Comparison of ENCODE assay signal across 18 cellular contexts in the genomic region with DNA sequence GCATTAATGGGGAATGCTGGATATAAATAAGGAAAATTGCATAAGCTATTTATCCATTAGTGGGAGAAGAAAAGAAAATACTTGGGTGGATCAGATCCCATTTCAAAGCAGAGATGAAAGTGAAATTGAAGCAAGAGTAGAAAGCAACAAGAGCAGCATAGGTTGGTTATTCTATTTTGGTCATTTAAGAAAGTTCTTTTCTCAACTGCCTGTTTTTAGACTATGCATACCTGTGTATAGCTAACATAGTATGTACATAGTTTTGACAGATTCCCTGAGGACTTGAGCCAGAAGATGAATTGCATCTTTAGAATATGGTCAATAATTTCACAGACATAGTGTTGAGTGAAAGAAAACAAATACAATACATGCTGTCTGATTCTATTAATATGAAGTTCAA. TPM values are rescaled to one million over a fixed set of nuclear protein-coding genes. Genes with fewer than 3 reads are reported as not detected.
DNase-seq lines count a peak whose midpoint lies in the region; ATAC-seq, FAIRE-seq and TF ChIP-seq lines count a peak whose summit lies in the region.
"Had no signal": no experiment of that assay in that cellular context is flagged by ENCODE, and none has a peak within 500 bp of the region (broad histone marks: within the 10 kb centered on the region; RNA-seq: fewer than 3 reads in every experiment).

No MANE protein-coding gene starts in this region.

- H3K9me3 ChIP-seq in kidney (ENCODE audit: control insufficient read depth in 1 of 2, low read length in 2 of 2) = no peaks in the 10 kb centered on the region

- intact Hi-C loops in activated CD4-positive, alpha-beta T cell treated with anti-CD3 and anti-CD28 coated beads, Interleukin-2, amount 10 ng/mL, durations not matched to agents 24 days and 14 days (cut with micrococcal nuclease) = no loop called here
- intact Hi-C loops in activated T-helper 1 cell treated with anti-CD3 and anti-CD28 coated beads, Interleukin-12 subunit alpha, Interleukin-12 subunit beta, Interleukin-2, Interleukin-4 antibody, amounts not matched to agents 30 ng/mL and 10 ng/mL and 1 ng/mL, durations not matched to agents 14 hours and 24 hours and 36 hours (cut with micrococcal nuclease) = no loop called here
- intact Hi-C loops in kidney (cut with DNase I) = no loop called here
- intact Hi-C loops in Calu3 (cut with micrococcal nuclease; ENCODE audit: unreplicated experiment) = no loop called here

- ATAC-seq in GM21447 (IDR thresholded peaks at IDR 0.05; ENCODE audit: unreplicated experiment) = peak; percentile 40
- no peak for ATAC-seq in natural killer cell treated with Interleukin-12 subunit alpha and Interleukin-12 subunit beta and Interleukin-15 and Interleukin-18, amount 100 ng/mL, for 72 hours

- peaks cover 3% of the 10 kb centered on the region for H3K9me3 Mint-ChIP-seq in activated CD4-positive, alpha-beta T cell treated with anti-CD3 and anti-CD28 coated beads, Interleukin-2, amount 10 ng/mL, durations not matched to agents 24 days and 14 days
- H3K9me3 Mint-ChIP-seq in activated T-helper 1 cell treated with anti-CD3 and anti-CD28 coated beads, Interleukin-12 subunit alpha, Interleukin-12 subunit beta, Interleukin-2, Interleukin-4 antibody, amounts not matched to agents 30 ng/mL and 10 ng/mL and 1 ng/mL, durations not matched to agents 14 hours and 24 hours and 36 hours = no peaks in the 10 kb centered on the region
- H3K9me3 Mint-ChIP-seq in natural killer cell treated with Interleukin-12 subunit alpha and Interleukin-12 subunit beta and Interleukin-15 and Interleukin-18, amount 100 ng/mL, for 72 hours = peaks cover 3% of the 10 kb centered on the region
- H3K9me3 Mint-ChIP-seq in Calu3 (ENCODE audit: low read depth, unreplicated experiment) = no peaks in the 10 kb centered on the region
- H3K9me3 Mint-ChIP-seq: nephron had no signal

- no peaks in the 10 kb centered on the region for H3K36me3 ChIP-seq in kidney (ENCODE audit: control insufficient read depth in 1 of 2, insufficient read depth in 2 of 2, low read length in 2 of 2)

- peaks cover 47% of the 10 kb centered on the region for H3K4me1 Mint-ChIP-seq in activated CD4-positive, alpha-beta T cell treated with anti-CD3 and anti-CD28 coated beads, Interleukin-2, amount 10 ng/mL, durations not matched to agents 24 days and 14 days
- peaks cover 60% of the 10 kb centered on the region for H3K4me1 Mint-ChIP-seq in activated T-helper 1 cell treated with anti-CD3 and anti-CD28 coated beads, Interleukin-12 subunit alpha, Interleukin-12 subunit beta, Interleukin-2, Interleukin-4 antibody, amounts not matched to agents 30 ng/mL and 10 ng/mL and 1 ng/mL, durations not matched to agents 14 hours and 24 hours and 36 hours (ENCODE audit: low read depth)
- peaks cover 44 to 49% of the 10 kb centered on the region in 2 donors for H3K4me1 Mint-ChIP-seq in natural killer cell treated with Interleukin-12 subunit alpha and Interleukin-12 subunit beta and Interleukin-15 and Interleukin-18, amount 100 ng/mL, for 72 hours (ENCODE audit: low read depth in 2 of 2)
- peaks cover 7% of the 10 kb centered on the region for H3K4me1 Mint-ChIP-seq in Calu3 (ENCODE audit: low read depth, unreplicated experiment)
- H3K4me1 Mint-ChIP-seq: nephron had no signal

- no peak overlapping the region for H3K27ac ChIP-seq in kidney (ENCODE audit: low read depth in 2 of 2, low read length in 2 of 2)
- H3K27ac ChIP-seq: dorsolateral prefrontal cortex, epithelial cell of prostate had no signal

- H3K4me3 Mint-ChIP-seq in activated CD4-positive, alpha-beta T cell treated with anti-CD3 and anti-CD28 coated beads, Interleukin-2, amount 10 ng/mL, durations not matched to agents 24 days and 14 days = peak overlapping the region; percentile 38
- H3K4me3 Mint-ChIP-seq in activated T-helper 1 cell treated with anti-CD3 and anti-CD28 coated beads, Interleukin-12 subunit alpha, Interleukin-12 subunit beta, Interleukin-2, Interleukin-4 antibody, amounts not matched to agents 30 ng/mL and 10 ng/mL and 1 ng/mL, durations not matched to agents 14 hours and 24 hours and 36 hours = no peak overlapping the region
- H3K4me3 Mint-ChIP-seq in natural killer cell treated with Interleukin-12 subunit alpha and Interleukin-12 subunit beta and Interleukin-15 and Interleukin-18, amount 100 ng/mL, for 72 hours = peak overlapping the region; percentile 26
- no peak overlapping the region for H3K4me3 Mint-ChIP-seq in Calu3 (ENCODE audit: low read depth, unreplicated experiment)
- H3K4me3 Mint-ChIP-seq: nephron had no signal

- TF ChIP-seq CTCF in kidney (IDR thresholded peaks at IDR 0.05; ENCODE audit: borderline replicate concordance, extremely low read depth, insufficient read depth) = no peak
- TF ChIP-seq CTCF in Calu3 (IDR thresholded peaks at IDR 0.05; ENCODE audit: unreplicated experiment) = no peak

- H3K27ac Mint-ChIP-seq in activated CD4-positive, alpha-beta T cell treated with anti-CD3 and anti-CD28 coated beads, Interleukin-2, amount 10 ng/mL, durations not matched to agents 24 days and 14 days = peak overlapping the region; percentile 85
- peak overlapping the region; percentile 3 for H3K27ac Mint-ChIP-seq in activated T-helper 1 cell treated with anti-CD3 and anti-CD28 coated beads, Interleukin-12 subunit alpha, Interleukin-12 subunit beta, Interleukin-2, Interleukin-4 antibody, amounts not matched to agents 30 ng/mL and 10 ng/mL and 1 ng/mL, durations not matched to agents 14 hours and 24 hours and 36 hours
- peak overlapping the region; percentile 91 to 100 for H3K27ac Mint-ChIP-seq in natural killer cell treated with Interleukin-12 subunit alpha and Interleukin-12 subunit beta and Interleukin-15 and Interleukin-18, amount 100 ng/mL, for 72 hours
- no peak overlapping the region for H3K27ac Mint-ChIP-seq in Calu3 (ENCODE audit: unreplicated experiment)
- H3K27ac Mint-ChIP-seq: nephron, progenitor cell of endocrine pancreas had no signal

- DNase-seq in activated CD4-positive, alpha-beta T cell treated with anti-CD3 and anti-CD28 coated beads, Interleukin-2, amount 10 ng/mL, durations not matched to agents 24 days and 14 days = no peak
- DNase-seq in activated CD4-positive, alpha-beta T cell treated with anti-CD3 and anti-CD28 coated beads for 1 hour = no peak
- DNase-seq in activated T-helper 1 cell treated with anti-CD3 and anti-CD28 coated beads, Interleukin-12 subunit alpha, Interleukin-12 subunit beta, Interleukin-2, Interleukin-4 antibody, amounts not matched to agents 30 ng/mL and 10 ng/mL and 1 ng/mL, durations not matched to agents 14 hours and 24 hours and 36 hours (ENCODE audit: low spot score) = no peak
- DNase-seq in natural killer cell treated with Interleukin-12 subunit alpha and Interleukin-12 subunit beta and Interleukin-15 and Interleukin-18, amount 100 ng/mL, for 72 hours (ENCODE audit: low spot score) = no peak
- DNase-seq in kidney = no peak
- no peak for DNase-seq in Calu3
- DNase-seq in HuH-7.5 (ENCODE audit: low spot score) = no peak
- DNase-seq: amygdala, C1 segment of cervical spinal cord, dorsolateral prefrontal cortex, foreskin fibroblast, islet precursor cell, NCI-H2107, NCI-H526 had no signal

- H3K4me1 ChIP-seq in kidney (ENCODE audit: control insufficient read depth in 1 of 2, insufficient read depth in 1 of 2, low read depth in 1 of 2, low read length in 2 of 2) = peaks cover 0 to 2% of the 10 kb centered on the region in 2 donors

- BruUV-seq in Calu3 (replicated peaks; lab: Mats Ljungman, UMichigan) = no TSS peak

- H3K27me3 Mint-ChIP-seq in activated CD4-positive, alpha-beta T cell treated with anti-CD3 and anti-CD28 coated beads, Interleukin-2, amount 10 ng/mL, durations not matched to agents 24 days and 14 days = no peaks in the 10 kb centered on the region
- H3K27me3 Mint-ChIP-seq in activated T-helper 1 cell treated with anti-CD3 and anti-CD28 coated beads, Interleukin-12 subunit alpha, Interleukin-12 subunit beta, Interleukin-2, Interleukin-4 antibody, amounts not matched to agents 30 ng/mL and 10 ng/mL and 1 ng/mL, durations not matched to agents 14 hours and 24 hours and 36 hours (ENCODE audit: insufficient read depth) = no peaks in the 10 kb centered on the region
- H3K27me3 Mint-ChIP-seq in natural killer cell treated with Interleukin-12 subunit alpha and Interleukin-12 subunit beta and Interleukin-15 and Interleukin-18, amount 100 ng/mL, for 72 hours = no peaks in the 10 kb centered on the region
- H3K27me3 Mint-ChIP-seq in Calu3 (ENCODE audit: unreplicated experiment) = no peaks in the 10 kb centered on the region
- H3K27me3 Mint-ChIP-seq: progenitor cell of endocrine pancreas had no signal

- no peaks in the 10 kb centered on the region for H3K36me3 Mint-ChIP-seq in activated CD4-positive, alpha-beta T cell treated with anti-CD3 and anti-CD28 coated beads, Interleukin-2, amount 10 ng/mL, durations not matched to agents 24 days and 14 days (ENCODE audit: low read depth)
- H3K36me3 Mint-ChIP-seq in activated T-helper 1 cell treated with anti-CD3 and anti-CD28 coated beads, Interleukin-12 subunit alpha, Interleukin-12 subunit beta, Interleukin-2, Interleukin-4 antibody, amounts not matched to agents 30 ng/mL and 10 ng/mL and 1 ng/mL, durations not matched to agents 14 hours and 24 hours and 36 hours (ENCODE audit: low read depth) = peaks cover 3% of the 10 kb centered on the region
- H3K36me3 Mint-ChIP-seq in natural killer cell treated with Interleukin-12 subunit alpha and Interleukin-12 subunit beta and Interleukin-15 and Interleukin-18, amount 100 ng/mL, for 72 hours = peaks cover 4% of the 10 kb centered on the region
- H3K36me3 Mint-ChIP-seq in Calu3 (ENCODE audit: insufficient read depth, unreplicated experiment) = no peaks in the 10 kb centered on the region

- H3K4me3 ChIP-seq in kidney (ENCODE audit: low read length in 2 of 2) = no peak overlapping the region
- H3K4me3 ChIP-seq: dorsolateral prefrontal cortex had no signal

- no peak for FAIRE-seq in kidney (lab: Jason Lieb, UNC)

- CTCF ChIA-PET in Calu3 (lab: Charles Lee) = interaction anchor here (0.6 to 0.7 kb wide), 3 partner anchors 8 to 908 kb away, joined by 3 to 4 read pairs (median 3); partner anchors contain the start of gene PARP16

- no peak overlapping the region for H3K9ac ChIP-seq in kidney (ENCODE audit: low read length in 2 of 2)

RNA-seq across cellular contexts. Expression of gene DENND4A, which starts 29.0 kb away (rescaled TPM):
- total RNA-seq in activated CD4-positive, alpha-beta T cell treated with anti-CD3 and anti-CD28 coated beads, Interleukin-2, amount 10 ng/mL, durations not matched to agents 24 days and 14 days = 44.2 and 48.3 TPM in 2 replicates
- 50.8 and 59.0 TPM in 2 replicates for total RNA-seq in activated T-helper 1 cell treated with anti-CD3 and anti-CD28 coated beads, Interleukin-12 subunit alpha, Interleukin-12 subunit beta, Interleukin-2, Interleukin-4 antibody, amounts not matched to agents 30 ng/mL and 10 ng/mL and 1 ng/mL, durations not matched to agents 14 hours and 24 hours and 36 hours
- 100 to 1,000 TPM; 114 to 121 TPM for total RNA-seq in natural killer cell treated with Interleukin-12 subunit alpha and Interleukin-12 subunit beta and Interleukin-15 and Interleukin-18, amount 100 ng/mL, for 72 hours
- 35.9 TPM for total RNA-seq in kidney
- 8.6 TPM for polyA plus RNA-seq in kidney (ENCODE audit: insufficient read depth, low read depth, low replicate concordance)
- 26.0 and 26.6 TPM in 2 replicates for total RNA-seq in Calu3 (2022)

RNA-seq across cellular contexts. Expression of gene RAB11A, which starts 48.2 kb away (rescaled TPM):
- total RNA-seq in activated CD4-positive, alpha-beta T cell treated with anti-CD3 and anti-CD28 coated beads, Interleukin-2, amount 10 ng/mL, durations not matched to agents 24 days and 14 days = 163 TPM in 2 replicates
- total RNA-seq in activated T-helper 1 cell treated with anti-CD3 and anti-CD28 coated beads, Interleukin-12 subunit alpha, Interleukin-12 subunit beta, Interleukin-2, Interleukin-4 antibody, amounts not matched to agents 30 ng/mL and 10 ng/mL and 1 ng/mL, durations not matched to agents 14 hours and 24 hours and 36 hours = 161 and 171 TPM in 2 replicates
- total RNA-seq in natural killer cell treated with Interleukin-12 subunit alpha and Interleukin-12 subunit beta and Interleukin-15 and Interleukin-18, amount 100 ng/mL, for 72 hours = 100 to 1,000 TPM; 101 to 164 TPM
- total RNA-seq in kidney (249 TPM), Calu3 (2022) (404 and 407 TPM in 2 replicates)
- 216 TPM for polyA plus RNA-seq in kidney (ENCODE audit: insufficient read depth, low read depth, low replicate concordance)

Comparison
In these comparisons a context has a peak if more than half of its experiments do, and no peak if none do; other contexts are left out.
1. H3K4me3 Mint-ChIP-seq: peak in activated CD4-positive, alpha-beta T cell treated with anti-CD3 and anti-CD28 coated beads, Interleukin-2, amount 10 ng/mL, durations not matched to agents 24 days and 14 days (single experiment) and natural killer cell treated with Interleukin-12 subunit alpha and Interleukin-12 subunit beta and Interleukin-15 and Interleukin-18, amount 100 ng/mL, for 72 hours (single experiment); none in activated T-helper 1 cell treated with anti-CD3 and anti-CD28 coated beads, Interleukin-12 subunit alpha, Interleukin-12 subunit beta, Interleukin-2, Interleukin-4 antibody, amounts not matched to agents 30 ng/mL and 10 ng/mL and 1 ng/mL, durations not matched to agents 14 hours and 24 hours and 36 hours (single experiment) and Calu3 (single experiment).